In genomic region chr1:202709276-202710041, GRCh38 we compare ENCODE assay signal across 11 cellular contexts. TPM values are rescaled to one million over a fixed set of nuclear protein-coding genes. Genes with fewer than 3 reads are reported as not detected.
DNase-seq lines count a peak whose midpoint lies in the region; ATAC-seq and TF ChIP-seq lines count a peak whose summit lies in the region.
"Had no signal": no experiment of that assay in that cellular context is flagged by ENCODE, and none has a peak within 500 bp of the region (broad histone marks: within the 10 kb centered on the region; RNA-seq: fewer than 3 reads in every experiment).

No MANE protein-coding gene starts in this region.

- H3K27me3 ChIP-seq in H9 (ENCODE audit: insufficient read depth, low read length) = no peaks in the 10 kb centered on the region; the same call in 1 of the 2 replicates
- peaks cover 28 to 81% (median 35%) of the 10 kb centered on the region in 3 donors for H3K27me3 ChIP-seq in sigmoid colon

- H3K4me3 Mint-ChIP-seq in H9 = peak overlapping the region; percentile 71 to 86
- H3K4me3 Mint-ChIP-seq in activated T-helper 17 cell treated with anti-CD3 and anti-CD28 coated beads, Interleukin-2, amount 50 U/mL, for 72 hours = peak overlapping the region; percentile 17

- H4K8ac ChIP-seq in H9 (replicated peaks; ENCODE audit: insufficient read length, low read depth, low read length) = no peak overlapping the region

- H2AK5ac ChIP-seq in H9 (ENCODE audit: insufficient read length, low read length) = no peak overlapping the region

- no peak overlapping the region for H3K56ac ChIP-seq in H9 (ENCODE audit: insufficient read length, low read depth, low read length)

- intact Hi-C loops in sigmoid colon (cut with DNase I) = loop anchor here (10.0 kb wide), 1 partner anchor 215 kb away; no protein-coding TSS in a partner anchor

- H3K79me2 ChIP-seq in H9 (ENCODE audit: insufficient read depth, low read length) = no peaks in the 10 kb centered on the region

- TF ChIP-seq POLR2A in sigmoid colon (IDR thresholded peaks at IDR 0.05) = no peak

- 0 out of 7 replicates have a peak overlapping the region, but pooled peaks of 1 of the 3 experiments have one; percentile 48 for H3K27ac Mint-ChIP-seq in H9
- H3K27ac Mint-ChIP-seq in activated T-helper 17 cell treated with anti-CD3 and anti-CD28 coated beads, Interleukin-2, amount 50 U/mL, for 72 hours = no peak overlapping the region

- no peak overlapping the region for H2BK15ac ChIP-seq in H9 (ENCODE audit: low read depth, low read length)

- H3K18ac ChIP-seq in H9 (ENCODE audit: insufficient read length, low read depth, low read length) = no peak overlapping the region

- ATAC-seq in activated T-helper 17 cell treated with anti-CD3 and anti-CD28 coated beads, Interleukin-2, amount 50 U/mL, for 72 hours (replicated peaks) = no peak
- ATAC-seq in GM21360 (IDR thresholded peaks at IDR 0.05; ENCODE audit: unreplicated experiment) = no peak

- TF ChIP-seq EP300 in sigmoid colon (IDR thresholded peaks at IDR 0.05) = no peak

- H3K4me1 Mint-ChIP-seq in H9 = peaks cover 36 to 44% of the 10 kb centered on the region in 2 experiments
- H3K4me1 Mint-ChIP-seq in activated T-helper 17 cell treated with anti-CD3 and anti-CD28 coated beads, Interleukin-2, amount 50 U/mL, for 72 hours = no peaks in the 10 kb centered on the region

- no CpG with 5 or more reads among the region's 34 CpGs for WGBS in H9 (ENCODE audit: extremely low coverage, insufficient read length, low lambda C conversion rate)
- whole genome bisulfite sequencing in sigmoid colon, 2 donors = 4 to 5% methylated on average over 34 of the region's 34 CpGs

- no peaks in the 10 kb centered on the region for H3K9me3 Mint-ChIP-seq in H9
- no peaks in the 10 kb centered on the region for H3K9me3 Mint-ChIP-seq in activated T-helper 17 cell treated with anti-CD3 and anti-CD28 coated beads, Interleukin-2, amount 50 U/mL, for 72 hours

- no peaks in the 10 kb centered on the region for H4K20me1 ChIP-seq in H9 (ENCODE audit: control insufficient read depth, insufficient read depth, insufficient read length)

- H3K4ac ChIP-seq in H9 (ENCODE audit: low read depth, low read length) = no peak overlapping the region

- no peaks in the 10 kb centered on the region; a peak in 1 of 7 replicates for H3K36me3 Mint-ChIP-seq in H9 (ENCODE audit: insufficient read depth in 1 of 3, low read depth in 3 of 3)
- H3K36me3 Mint-ChIP-seq in activated T-helper 17 cell treated with anti-CD3 and anti-CD28 coated beads, Interleukin-2, amount 50 U/mL, for 72 hours (ENCODE audit: low read depth) = no peaks in the 10 kb centered on the region

- H2AFZ ChIP-seq in H9 (ENCODE audit: low read length) = no peak overlapping the region

- H2BK20ac ChIP-seq in H9 (ENCODE audit: low read depth, low read length, poor library complexity, severe bottlenecking) = no peak overlapping the region

- no peak overlapping the region for H3T11ph ChIP-seq in H9 (ENCODE audit: low read length)

- H4K91ac ChIP-seq in H9 (ENCODE audit: insufficient read length, low read depth, low read length) = no peak overlapping the region

- H3K23ac ChIP-seq in H9 (ENCODE audit: insufficient read length, low read depth, low read length) = no peak overlapping the region

- TF ChIP-seq CTCF in H9 (conservative IDR thresholded peaks at IDR 0.05) = no peak
- TF ChIP-seq CTCF in sigmoid colon (IDR thresholded peaks at IDR 0.05) = no peak

- peak overlapping the region; percentile 55; the same call in 1 of the 2 replicates for H3K14ac ChIP-seq in H9 (ENCODE audit: insufficient read depth, low read length)

- no peak overlapping the region for H2BK120ac ChIP-seq in H9 (ENCODE audit: low read depth, low read length, poor library complexity, severe bottlenecking)

- H3K9ac ChIP-seq in H9 (ENCODE audit: extremely low read depth, insufficient read length, low read length) = peak overlapping the region; percentile 7

- H3K4me3 ChIP-seq in sigmoid colon = peak overlapping the region in 3 of 4 donors; percentile 24 to 43 (median 36)

- H3K23me2 ChIP-seq in H9 (ENCODE audit: insufficient read length, low read depth, low read length, poor library complexity, severe bottlenecking) = peaks cover 12% of the 10 kb centered on the region

- no peak overlapping the region for H4K5ac ChIP-seq in H9 (ENCODE audit: insufficient read length, low read depth, low read length)

- H3K27me3 Mint-ChIP-seq in H9 (ENCODE audit: low read depth) = peaks cover 58% of the 10 kb centered on the region
- H3K27me3 Mint-ChIP-seq in activated T-helper 17 cell treated with anti-CD3 and anti-CD28 coated beads, Interleukin-2, amount 50 U/mL, for 72 hours = peaks cover 54% of the 10 kb centered on the region

- DNase-seq in H9 = peak; percentile 52
- DNase-seq in iPS-NIHi7 (ENCODE audit: extremely low spot score) = peak; percentile 70
- peak; percentile 49 for DNase-seq in sigmoid colon
- DNase-seq in OCI-M1 (lab: John Stamatoyannopoulos, UW) = no peak
- no peak for DNase-seq in nucleus accumbens (lab: John Stamatoyannopoulos, UW)
- DNase-seq in amygdala (lab: John Stamatoyannopoulos, UW) = no peak
- DNase-seq: activated CD4-positive, alpha-beta T cell treated with anti-CD3 and anti-CD28 coated beads for 4 hours had no signal

- H3K4me1 ChIP-seq in H9 (ENCODE audit: insufficient read depth, low read length) (peaks cover 12% of the 10 kb centered on the region), sigmoid colon (peaks cover 0 to 19% (median 17%) of the 10 kb centered on the region in 4 donors)
- H3K4me1 ChIP-seq: SJCRH30 had no signal

- H3K79me1 ChIP-seq in H9 (ENCODE audit: insufficient read depth, low read depth, low read length, poor library complexity, severe bottlenecking) = no peaks in the 10 kb centered on the region

- H3K9me3 ChIP-seq in H9 (ENCODE audit: control insufficient read depth, low read depth, low read length) (no peaks in the 10 kb centered on the region), sigmoid colon (no peaks in the 10 kb centered on the region)
- H3K9me3 ChIP-seq: SJCRH30 had no signal

- no peak overlapping the region for H2BK12ac ChIP-seq in H9 (ENCODE audit: insufficient read length, low read depth, low read length)

- H2BK5ac ChIP-seq in H9 (ENCODE audit: insufficient read length, low read length) = no peak overlapping the region

- H3K27ac ChIP-seq in H9 (ENCODE audit: insufficient read length, low read depth, low read length) (no peak overlapping the region), sigmoid colon (no peak overlapping the region)
- H3K27ac ChIP-seq: SJCRH30 had no signal

- no peaks in the 10 kb centered on the region for H3K36me3 ChIP-seq in sigmoid colon
- H3K36me3 ChIP-seq: SJCRH30 had no signal

- H3K4me2 ChIP-seq in H9 (ENCODE audit: insufficient read depth, insufficient read length, low read length) = peak overlapping the region; percentile 53

RNA-seq across cellular contexts. Expression of gene SYT2, which starts 0.8 kb away (rescaled TPM):
- total RNA-seq in H9 (2021) = 3.2 and 3.3 TPM in 2 replicates
- under 1 TPM in 1 of 2 donors, not detected in 1; 0.05 TPM for total RNA-seq in activated T-helper 17 cell treated with anti-CD3 and anti-CD28 coated beads, Interleukin-2, amount 50 U/mL, for 72 hours
- total RNA-seq in sigmoid colon = under 1 TPM in 1 of 4 donors, not detected in 3; 0.16 TPM
- under 1 TPM in 1 of 3 donors, not detected in 2; 0.10 TPM for polyA plus RNA-seq in sigmoid colon
- total RNA-seq: LHCN-M2 had no signal

Comparison
In these comparisons a context has a peak if more than half of its experiments do, and no peak if none do; other contexts are left out.
1. DNase-seq: peak in H9 (single experiment), iPS-NIHi7 (single experiment) and sigmoid colon (single experiment); none in OCI-M1 (single experiment), nucleus accumbens (0 of 56) and amygdala (0 of 56).